In the genomic region with DNA sequence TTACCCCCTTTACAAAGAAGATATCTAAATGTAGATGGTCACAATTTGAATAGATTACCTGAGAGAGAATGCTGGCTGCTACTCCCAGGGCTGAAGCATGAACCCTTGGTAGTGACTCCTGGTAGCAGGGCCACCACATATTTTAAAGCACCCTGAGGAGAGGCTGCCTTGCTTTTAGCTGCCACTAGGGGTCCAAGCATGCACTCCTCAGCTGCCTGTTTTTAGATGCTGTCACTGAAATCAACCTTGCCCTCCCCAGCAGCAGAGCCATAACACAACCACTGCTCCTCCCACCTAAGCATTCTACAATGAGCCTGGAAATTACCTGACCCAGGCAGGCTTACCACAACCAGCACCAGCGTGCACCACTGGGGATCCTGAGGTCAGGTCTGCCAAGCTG, we compare ENCODE assay signal across 16 cellular contexts.
DNase-seq lines count a peak whose midpoint lies in the region; ATAC-seq and TF ChIP-seq lines count a peak whose summit lies in the region.
"Had no signal": no experiment of that assay in that cellular context is flagged by ENCODE, and none has a peak within 500 bp of the region (broad histone marks: within the 10 kb centered on the region; RNA-seq: fewer than 3 reads in every experiment).

No MANE protein-coding gene starts in this region.

- peaks cover 0 to 2% (median 0%) of the 10 kb centered on the region in 3 donors for H3K27me3 Mint-ChIP-seq in CD14-positive monocyte (ENCODE audit: low read depth in 3 of 3)

- no peak overlapping the region for H3K4me3 ChIP-seq in DND-41 (ENCODE audit: low read depth in 1 of 2, low read length in 2 of 2)
- H3K4me3 ChIP-seq in NB4 (ENCODE audit: low read depth, low read length): no peak overlapping the region
- H3K4me3 ChIP-seq in fibroblast of mammary gland (ENCODE audit: control insufficient read depth, low read depth, low read length): no peak overlapping the region
- H3K4me3 ChIP-seq: adrenal gland, spleen had no signal

- no peaks in the 10 kb centered on the region for H3K4me1 Mint-ChIP-seq in CD14-positive monocyte

- no peaks in the 10 kb centered on the region for H3K79me2 ChIP-seq in DND-41 (ENCODE audit: insufficient read depth, low read length)

- DNase-seq in DND-41: no peak
- peak; percentile 7 for DNase-seq in NB4 (ENCODE audit: low read depth)
- DNase-seq in fibroblast of mammary gland (ENCODE audit: low read depth): no peak
- no peak for DNase-seq in CD14-positive monocyte (ENCODE audit: low spot score)
- DNase-seq in GM19238 (ENCODE audit: insufficient read length, low spot score): no peak
- no peak for DNase-seq in GF-D8 (lab: John Stamatoyannopoulos, UW)
- DNase-seq: activated CD4-positive, alpha-beta T cell treated with anti-CD3 and anti-CD28 coated beads, Interleukin-2, amount 50 U/mL, for 4 hours; adrenal gland; DMS79; H7; IMR-90; NCI-H1694 treated with DMSO at 0.1 percent for 48 hours; posterior cingulate gyrus; spleen had no signal

- no peak overlapping the region for H3K9ac ChIP-seq in DND-41 (ENCODE audit: low read depth, low read length)

- no peak for TF ChIP-seq POLR2A in NB4 (IDR thresholded peaks at IDR 0.05; ENCODE audit: extremely low read depth, insufficient read length)

- no peaks in the 10 kb centered on the region for H3K36me3 Mint-ChIP-seq in CD14-positive monocyte

- no peak overlapping the region for H3K27ac Mint-ChIP-seq in CD14-positive monocyte

- intact Hi-C loops in CD14-positive monocyte (cut with micrococcal nuclease): no loop called here

- H3K4me3 Mint-ChIP-seq in CD14-positive monocyte: no peak overlapping the region

- H3K4me2 ChIP-seq in DND-41 (ENCODE audit: insufficient read depth, low read length): no peak overlapping the region

- H2AFZ ChIP-seq in DND-41 (ENCODE audit: low read depth, low read length): no peak overlapping the region

- peaks cover 0 to 12% (median 3%) of the 10 kb centered on the region in 7 donors for H3K9me3 Mint-ChIP-seq in CD14-positive monocyte

- no peaks in the 10 kb centered on the region for H3K27me3 ChIP-seq in DND-41 (ENCODE audit: insufficient read depth, low read length, poor library complexity)
- H3K27me3 ChIP-seq: adrenal gland, spleen had no signal

- TF ChIP-seq CTCF in DND-41 (IDR thresholded peaks at IDR 0.05; ENCODE audit: borderline replicate concordance, extremely low read depth, low read length, poor library complexity, severe bottlenecking) (peak; percentile 4), NB4 (IDR thresholded peaks at IDR 0.05; ENCODE audit: low read depth, low read length) (peak; percentile 49), fibroblast of mammary gland (conservative IDR thresholded peaks at IDR 0.05; ENCODE audit: control insufficient read depth, insufficient read depth, low read depth, low read length) (peak; percentile 15), CD14-positive monocyte (IDR thresholded peaks at IDR 0.05) (no peak)

- H3K36me3 ChIP-seq in DND-41 (ENCODE audit: insufficient read depth, low read length): no peaks in the 10 kb centered on the region
- H3K36me3 ChIP-seq: adrenal gland, spleen had no signal

- H3K9me3 ChIP-seq in DND-41 (ENCODE audit: insufficient read depth, low read length, severe bottlenecking): no peaks in the 10 kb centered on the region

- H3K27ac ChIP-seq in DND-41 (ENCODE audit: low read length): no peak overlapping the region
- H3K27ac ChIP-seq: adrenal gland, spleen had no signal

- no peaks in the 10 kb centered on the region for H3K4me1 ChIP-seq in DND-41 (ENCODE audit: insufficient read depth, low read length)
- H3K4me1 ChIP-seq: adrenal gland, spleen had no signal

- H4K20me1 ChIP-seq in DND-41 (ENCODE audit: insufficient read depth, low read length): no peaks in the 10 kb centered on the region

- ATAC-seq in DND-41 (ENCODE audit: insufficient read depth, low read depth): no peak
- peak; percentile 48 for ATAC-seq in GM19023 (IDR thresholded peaks at IDR 0.05; ENCODE audit: unreplicated experiment)
- no peak for ATAC-seq in GM19035 (IDR thresholded peaks at IDR 0.05; ENCODE audit: unreplicated experiment)
